In the genomic region with DNA sequence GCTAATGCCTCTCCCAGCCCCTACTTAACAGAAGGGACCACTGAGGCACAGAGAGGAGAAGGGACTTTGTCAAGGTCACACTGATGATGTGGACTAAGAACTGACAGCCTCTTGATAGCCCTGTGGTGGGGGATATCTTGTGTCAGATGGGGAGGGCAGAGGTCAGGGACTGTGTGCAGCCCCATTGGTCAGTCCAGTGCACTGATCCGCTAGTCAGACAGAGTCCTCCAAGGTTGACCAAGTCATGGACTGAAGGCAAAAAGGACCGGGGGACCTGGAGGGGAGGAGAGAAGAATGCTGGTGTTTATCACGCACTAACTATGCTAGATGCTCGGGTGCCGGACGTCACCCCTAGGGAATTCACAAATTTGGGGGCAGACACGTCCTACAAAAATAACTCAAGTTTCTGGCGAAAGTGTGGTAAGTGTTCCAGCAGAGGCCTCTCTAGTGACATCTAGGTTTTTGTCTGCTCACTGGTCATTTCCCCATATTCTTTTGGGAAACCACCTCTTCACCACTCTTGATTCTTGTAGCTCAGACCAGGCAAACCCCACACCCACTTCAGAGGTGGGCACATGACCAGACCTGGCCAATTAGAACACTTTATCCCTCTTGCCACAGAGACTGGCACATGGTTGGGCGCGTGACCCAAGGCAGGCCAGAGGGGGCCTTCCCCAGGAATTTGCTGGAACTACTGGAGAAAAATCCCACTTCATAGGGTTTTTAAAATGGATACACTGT, we compare ENCODE assay signal across 12 cellular contexts.
DNase-seq lines count a peak whose midpoint lies in the region; ATAC-seq lines count a peak whose summit lies in the region.
"Had no signal": no experiment of that assay in that cellular context is flagged by ENCODE, and none has a peak within 500 bp of the region (broad histone marks: within the 10 kb centered on the region; RNA-seq: fewer than 3 reads in every experiment).

No MANE protein-coding gene starts in this region.

- peak; percentile 11 for DNase-seq in HuH-7.5 (ENCODE audit: low spot score)
- peak; percentile 50 for DNase-seq in islet precursor cell
- no peak for DNase-seq in cortex of kidney (lab: John Stamatoyannopoulos, UW)
- DNase-seq in NCI-H345 (lab: John Stamatoyannopoulos, UW): no peak
- no peak for DNase-seq in activated CD8-positive, alpha-beta memory T cell treated with anti-CD3 and anti-CD28 coated beads, Interleukin-2, amount 50 U/mL, for 48 hours
- no peak for DNase-seq in DMS53 (lab: John Stamatoyannopoulos, UW)
- DNase-seq: activated CD8-positive, alpha-beta memory T cell treated with anti-CD3 and anti-CD28 coated beads, Interleukin-2, amount 50 U/mL, for 4 hours; DND-41; MG63; stimulated activated CD4-positive, alpha-beta T cell treated with anti-CD3 and anti-CD28 coated beads, Interleukin-4, amount 100 ng/mL, for 1 hour had no signal

- ATAC-seq in GM18502 (IDR thresholded peaks at IDR 0.05; ENCODE audit: poor library complexity, unreplicated experiment) (peak; percentile 85), GM21576 (IDR thresholded peaks at IDR 0.05; ENCODE audit: unreplicated experiment) (peak; percentile 86)

Comparison
In these comparisons a context has a peak if more than half of its experiments do, and no peak if none do; other contexts are left out.
1. DNase-seq: peak in HuH-7.5 (single experiment) and islet precursor cell (single experiment); none in cortex of kidney (single experiment), NCI-H345 (single experiment), activated CD8-positive, alpha-beta memory T cell treated with anti-CD3 and anti-CD28 coated beads, Interleukin-2, amount 50 U/mL, for 48 hours (single experiment) and DMS53 (single experiment).